ENCODE assay signal across 2 cellular contexts in genomic region chr1:173856903-173857302, GRCh38.
A peak's percentile ranks its signal among the peaks of the same experiment; 100 is the strongest.
TF ChIP-seq lines count a peak whose summit lies in the region.

No MANE protein-coding gene starts in this region.

TF ChIP-seq in GM23338, 12 proteins besides CTCF, POLR2A, EP300 and RAD21:
- TF ChIP-seq CREB1 (CRISPR knock-in tag; IDR thresholded peaks at IDR 0.05; ENCODE audit: low read depth): no peak
- no peak for TF ChIP-seq STAT1 (IDR thresholded peaks at IDR 0.05; ENCODE audit: unreplicated experiment)
- no peak for TF ChIP-seq REST (IDR thresholded peaks at IDR 0.05; ENCODE audit: unreplicated experiment)
- TF ChIP-seq NANOG (IDR thresholded peaks at IDR 0.05; ENCODE audit: borderline replicate concordance): no peak
- TF ChIP-seq ETS1 (IDR thresholded peaks at IDR 0.05): no peak
- TF ChIP-seq EZH2phosphoT487 (IDR thresholded peaks at IDR 0.05; ENCODE audit: unreplicated experiment): no peak
- no peak for TF ChIP-seq EZH2 (IDR thresholded peaks at IDR 0.05; ENCODE audit: low read depth, unreplicated experiment)
- TF ChIP-seq POLR2AphosphoS5 (IDR thresholded peaks at IDR 0.05; ENCODE audit: low read depth): no peak
- no peak for TF ChIP-seq JUNB (IDR thresholded peaks at IDR 0.05; ENCODE audit: unreplicated experiment)
- TF ChIP-seq ZNF462 (CRISPR knock-in tag; IDR thresholded peaks at IDR 0.05): no peak
- no peak for TF ChIP-seq ZNF331 (CRISPR knock-in tag; IDR thresholded peaks at IDR 0.05; ENCODE audit: low read depth)

TF ChIP-seq in H1, 55 proteins besides CTCF, POLR2A, EP300 and RAD21:
- TF ChIP-seq POLR2AphosphoS5 (IDR thresholded peaks at IDR 0.05; ENCODE audit: low read depth, low read length) (0 out of 2 replicates have a peak, but pooled peaks have one; percentile 40), HDAC2 (IDR thresholded peaks at IDR 0.05; ENCODE audit: borderline replicate concordance in 1 of 2, low read depth in 2 of 2, low read length in 2 of 2) (no peak), CHD2 (IDR thresholded peaks at IDR 0.05; ENCODE audit: low read length) (no peak), SP1 (IDR thresholded peaks at IDR 0.05; ENCODE audit: low read depth, low read length) (no peak), SUZ12 (IDR thresholded peaks at IDR 0.05; ENCODE audit: low read length) (no peak), RBBP5 (IDR thresholded peaks at IDR 0.05; ENCODE audit: borderline replicate concordance, low read depth, low read length) (no peak)
